8 cellular contexts compared by ENCODE assay signal in genomic region chr17:1830288-1830687, GRCh38. TPM values are rescaled to one million over a fixed set of nuclear protein-coding genes. Genes with fewer than 3 reads are reported as not detected.
DNase-seq lines count a peak whose midpoint lies in the region; ATAC-seq and TF ChIP-seq lines count a peak whose summit lies in the region.

No MANE protein-coding gene starts in this region.

- H3K36me3 Mint-ChIP-seq in activated CD4-positive, alpha-beta T cell treated with anti-CD3 and anti-CD28 coated beads, Interleukin-2, amount 10 ng/mL, durations not matched to agents 24 days and 14 days (ENCODE audit: low read depth): peaks cover 47% of the 10 kb centered on the region

- no peak overlapping the region for H3K23ac ChIP-seq in trophoblast cell (ENCODE audit: low read length)

- H3K27me3 Mint-ChIP-seq in activated CD4-positive, alpha-beta T cell treated with anti-CD3 and anti-CD28 coated beads, Interleukin-2, amount 10 ng/mL, durations not matched to agents 24 days and 14 days: no peaks in the 10 kb centered on the region

- intact Hi-C loops in activated CD4-positive, alpha-beta T cell treated with anti-CD3 and anti-CD28 coated beads, Interleukin-2, amount 10 ng/mL, durations not matched to agents 24 days and 14 days (cut with micrococcal nuclease): loop anchor here (2.0 kb wide), 1 partner anchor 113 kb away; no protein-coding TSS in a partner anchor

- peak overlapping the region; percentile 78 for H3K4me3 ChIP-seq in HUES64 (ENCODE audit: low read length)
- H3K4me3 ChIP-seq in fibroblast of pulmonary artery (replicated peaks; ENCODE audit: low read depth, low read length): peak overlapping the region; percentile 79
- peak overlapping the region; percentile 89 for H3K4me3 ChIP-seq in trophoblast cell (ENCODE audit: low read depth, low read length)

- H3K27ac ChIP-seq in HUES64 (ENCODE audit: low read depth, low read length) (peak overlapping the region; percentile 53; the same call in 1 of the 2 replicates), trophoblast cell (ENCODE audit: low read depth, low read length) (no peak overlapping the region)

- no peaks in the 10 kb centered on the region for H3K27me3 ChIP-seq in HUES64 (ENCODE audit: insufficient read depth, low read length)
- no peaks in the 10 kb centered on the region for H3K27me3 ChIP-seq in trophoblast cell (ENCODE audit: insufficient read depth, low read length)

- TF ChIP-seq CTCF in fibroblast of pulmonary artery (IDR thresholded peaks at IDR 0.05; ENCODE audit: low read length, missing control alignments): no peak

- H4K8ac ChIP-seq in trophoblast cell (ENCODE audit: low read depth, low read length): peak overlapping the region; percentile 40

- H3K9me3 ChIP-seq in HUES64 (ENCODE audit: insufficient read depth, low read depth, low read length) (no peaks in the 10 kb centered on the region), trophoblast cell (ENCODE audit: insufficient read depth, low read depth, low read length) (no peaks in the 10 kb centered on the region)

- H3K4me1 Mint-ChIP-seq in activated CD4-positive, alpha-beta T cell treated with anti-CD3 and anti-CD28 coated beads, Interleukin-2, amount 10 ng/mL, durations not matched to agents 24 days and 14 days: peaks cover 49% of the 10 kb centered on the region

- H2BK5ac ChIP-seq in trophoblast cell (ENCODE audit: low read depth, low read length, poor library complexity): no peak overlapping the region

- no peak for ATAC-seq in HG03565 (IDR thresholded peaks at IDR 0.05; ENCODE audit: unreplicated experiment)
- ATAC-seq in HG03521 (IDR thresholded peaks at IDR 0.05; ENCODE audit: unreplicated experiment): no peak
- no peak for ATAC-seq in GM18511 (IDR thresholded peaks at IDR 0.05; ENCODE audit: unreplicated experiment)

- H3K36me3 ChIP-seq in HUES64 (ENCODE audit: insufficient read depth, low read length): peaks cover 41% of the 10 kb centered on the region
- peaks cover 2 to 10% of the 10 kb centered on the region in 2 experiments for H3K36me3 ChIP-seq in trophoblast cell (ENCODE audit: control insufficient read depth in 1 of 2, insufficient read depth in 2 of 2, low read length in 2 of 2)

- H3K79me1 ChIP-seq in trophoblast cell (ENCODE audit: low read length): peaks cover 4% of the 10 kb centered on the region

- DNase-seq in DMS53 treated with DMSO at 0.1 percent for 48 hours (lab: John Stamatoyannopoulos, UW; ENCODE audit: unreplicated experiment): peak; percentile 19
- DNase-seq in activated CD4-positive, alpha-beta T cell treated with anti-CD3 and anti-CD28 coated beads, Interleukin-2, amount 10 ng/mL, durations not matched to agents 24 days and 14 days: peak; percentile 84
- DNase-seq in fibroblast of pulmonary artery (ENCODE audit: low read depth): no peak
- peak; percentile 52 to 65 for DNase-seq in trophoblast cell

- peak overlapping the region; percentile 55 for H3K14ac ChIP-seq in trophoblast cell (ENCODE audit: low read length)

- peak overlapping the region; percentile 83 for H3K4me2 ChIP-seq in trophoblast cell (ENCODE audit: low read length)

- H3K9ac ChIP-seq in HUES64 (ENCODE audit: low read depth, low read length) (peak overlapping the region; percentile 80), trophoblast cell (ENCODE audit: low read length) (peak overlapping the region; percentile 66)

- peak overlapping the region; percentile 89 for H3K4me3 Mint-ChIP-seq in activated CD4-positive, alpha-beta T cell treated with anti-CD3 and anti-CD28 coated beads, Interleukin-2, amount 10 ng/mL, durations not matched to agents 24 days and 14 days

- H2BK12ac ChIP-seq in trophoblast cell (ENCODE audit: low read length): no peak overlapping the region

- H3K4me1 ChIP-seq in HUES64 (ENCODE audit: insufficient read depth, low read length) (0 out of 2 replicates have a peak, but pooled peaks cover 2% of the 10 kb centered on the region), trophoblast cell (ENCODE audit: control insufficient read depth in 1 of 2, insufficient read depth in 2 of 2, low read length in 2 of 2) (peaks cover 4 to 6% of the 10 kb centered on the region in 2 experiments)

- H3K79me2 ChIP-seq in trophoblast cell (ENCODE audit: control insufficient read depth, insufficient read depth, low read length, poor library complexity): peaks cover 8% of the 10 kb centered on the region

- peak overlapping the region; percentile 33 for H2AK5ac ChIP-seq in trophoblast cell (ENCODE audit: low read length)

- H3K18ac ChIP-seq in trophoblast cell (ENCODE audit: low read length): peak overlapping the region; percentile 28

- H3K9me3 Mint-ChIP-seq in activated CD4-positive, alpha-beta T cell treated with anti-CD3 and anti-CD28 coated beads, Interleukin-2, amount 10 ng/mL, durations not matched to agents 24 days and 14 days: no peaks in the 10 kb centered on the region

- peak overlapping the region; percentile 51 for H2AFZ ChIP-seq in trophoblast cell (ENCODE audit: insufficient read depth, low read length, poor library complexity)

- peak overlapping the region; percentile 83 for H4K12ac ChIP-seq in trophoblast cell (ENCODE audit: low read depth, low read length)

- peak overlapping the region; percentile 31 for H4K91ac ChIP-seq in trophoblast cell (ENCODE audit: low read depth, low read length)

- WGBS in HUES64: under 1% methylated on average over 11 of the region's 11 CpGs
- WGBS in trophoblast cell (ENCODE audit: extremely low coverage, insufficient coverage, insufficient read length): no CpG with 5 or more reads among the region's 11 CpGs

- peak overlapping the region; percentile 69 for H3K4ac ChIP-seq in trophoblast cell (ENCODE audit: low read depth, low read length)

- peak overlapping the region; percentile 86 for H3K27ac Mint-ChIP-seq in activated CD4-positive, alpha-beta T cell treated with anti-CD3 and anti-CD28 coated beads, Interleukin-2, amount 10 ng/mL, durations not matched to agents 24 days and 14 days

- H2BK120ac ChIP-seq in trophoblast cell (ENCODE audit: insufficient read depth, low read length, poor library complexity): no peak overlapping the region

RNA-seq across cellular contexts. Expression of gene RPA1, which starts 0.5 kb away (rescaled TPM):
- 88.7 TPM for polyA plus RNA-seq in HUES64 (2013, experiment 1 of 2)
- polyA plus RNA-seq in HUES64 (2013, experiment 2 of 2): 79.8 TPM
- total RNA-seq in activated CD4-positive, alpha-beta T cell treated with anti-CD3 and anti-CD28 coated beads, Interleukin-2, amount 10 ng/mL, durations not matched to agents 24 days and 14 days: 234 and 238 TPM in 2 replicates
- 41.4 and 42.6 TPM in 2 replicates for polyA plus RNA-seq in trophoblast cell (2013)

RNA-seq across cellular contexts. Expression of gene SMYD4, which starts 0.6 kb away (rescaled TPM):
- polyA plus RNA-seq in HUES64 (2013, experiment 1 of 2): 11.0 TPM
- polyA plus RNA-seq in HUES64 (2013, experiment 2 of 2): 11.2 TPM
- 27.1 and 30.7 TPM in 2 replicates for total RNA-seq in activated CD4-positive, alpha-beta T cell treated with anti-CD3 and anti-CD28 coated beads, Interleukin-2, amount 10 ng/mL, durations not matched to agents 24 days and 14 days
- 6.8 and 7.2 TPM in 2 replicates for polyA plus RNA-seq in trophoblast cell (2013)
